ENCODE assay signal across 1 cellular context in the genomic region with DNA sequence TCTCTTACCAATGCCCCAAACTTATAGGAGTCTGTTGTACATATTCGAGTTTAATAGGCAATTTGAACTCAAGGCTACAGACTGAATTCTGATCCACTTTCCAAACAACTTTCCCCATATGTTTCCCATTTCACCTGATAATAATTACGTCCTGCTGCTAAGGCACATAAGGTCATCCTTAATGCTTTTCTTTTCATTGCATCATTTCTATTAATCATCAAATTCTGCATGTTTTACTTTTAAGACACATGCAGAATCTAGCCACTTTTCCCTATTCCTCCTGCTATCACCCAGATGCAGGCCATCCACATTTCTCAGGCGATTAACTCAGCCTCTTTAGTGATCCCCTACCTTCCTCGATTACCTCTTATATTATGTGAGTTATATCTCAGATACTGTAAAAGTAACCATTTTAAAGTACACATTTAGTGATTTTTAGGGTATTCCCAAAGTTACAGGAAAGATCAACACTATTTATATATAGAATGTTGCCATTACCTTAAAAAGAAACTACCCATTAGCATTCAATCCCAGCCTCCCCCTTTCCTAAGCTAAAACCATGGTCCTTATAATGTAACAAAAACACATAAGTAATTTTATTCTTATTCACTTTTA.
TF ChIP-seq lines count a peak whose summit lies in the region.

No MANE protein-coding gene starts in this region.

TF ChIP-seq in K562, 482 proteins besides CTCF, POLR2A, EP300 and RAD21 (continues in another document):
- TF ChIP-seq PTTG1 (tag; IDR thresholded peaks at IDR 0.05; ENCODE audit: low read depth) = 0 out of 2 replicates have a peak, but pooled peaks have one; percentile 39
- TF ChIP-seq, protein P1, sequence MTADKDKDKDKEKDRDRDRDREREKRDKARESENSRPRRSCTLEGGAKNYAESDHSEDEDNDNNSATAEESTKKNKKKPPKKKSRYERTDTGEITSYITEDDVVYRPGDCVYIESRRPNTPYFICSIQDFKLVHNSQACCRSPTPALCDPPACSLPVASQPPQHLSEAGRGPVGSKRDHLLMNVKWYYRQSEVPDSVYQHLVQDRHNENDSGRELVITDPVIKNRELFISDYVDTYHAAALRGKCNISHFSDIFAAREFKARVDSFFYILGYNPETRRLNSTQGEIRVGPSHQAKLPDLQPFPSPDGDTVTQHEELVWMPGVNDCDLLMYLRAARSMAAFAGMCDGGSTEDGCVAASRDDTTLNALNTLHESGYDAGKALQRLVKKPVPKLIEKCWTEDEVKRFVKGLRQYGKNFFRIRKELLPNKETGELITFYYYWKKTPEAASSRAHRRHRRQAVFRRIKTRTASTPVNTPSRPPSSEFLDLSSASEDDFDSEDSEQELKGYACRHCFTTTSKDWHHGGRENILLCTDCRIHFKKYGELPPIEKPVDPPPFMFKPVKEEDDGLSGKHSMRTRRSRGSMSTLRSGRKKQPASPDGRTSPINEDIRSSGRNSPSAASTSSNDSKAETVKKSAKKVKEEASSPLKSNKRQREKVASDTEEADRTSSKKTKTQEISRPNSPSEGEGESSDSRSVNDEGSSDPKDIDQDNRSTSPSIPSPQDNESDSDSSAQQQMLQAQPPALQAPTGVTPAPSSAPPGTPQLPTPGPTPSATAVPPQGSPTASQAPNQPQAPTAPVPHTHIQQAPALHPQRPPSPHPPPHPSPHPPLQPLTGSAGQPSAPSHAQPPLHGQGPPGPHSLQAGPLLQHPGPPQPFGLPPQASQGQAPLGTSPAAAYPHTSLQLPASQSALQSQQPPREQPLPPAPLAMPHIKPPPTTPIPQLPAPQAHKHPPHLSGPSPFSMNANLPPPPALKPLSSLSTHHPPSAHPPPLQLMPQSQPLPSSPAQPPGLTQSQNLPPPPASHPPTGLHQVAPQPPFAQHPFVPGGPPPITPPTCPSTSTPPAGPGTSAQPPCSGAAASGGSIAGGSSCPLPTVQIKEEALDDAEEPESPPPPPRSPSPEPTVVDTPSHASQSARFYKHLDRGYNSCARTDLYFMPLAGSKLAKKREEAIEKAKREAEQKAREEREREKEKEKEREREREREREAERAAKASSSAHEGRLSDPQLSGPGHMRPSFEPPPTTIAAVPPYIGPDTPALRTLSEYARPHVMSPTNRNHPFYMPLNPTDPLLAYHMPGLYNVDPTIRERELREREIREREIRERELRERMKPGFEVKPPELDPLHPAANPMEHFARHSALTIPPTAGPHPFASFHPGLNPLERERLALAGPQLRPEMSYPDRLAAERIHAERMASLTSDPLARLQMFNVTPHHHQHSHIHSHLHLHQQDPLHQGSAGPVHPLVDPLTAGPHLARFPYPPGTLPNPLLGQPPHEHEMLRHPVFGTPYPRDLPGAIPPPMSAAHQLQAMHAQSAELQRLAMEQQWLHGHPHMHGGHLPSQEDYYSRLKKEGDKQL (CRISPR knock-in tag; IDR thresholded peaks at IDR 0.05; ENCODE audit: borderline replicate concordance) = no peak
- peak; percentile 69; the same call in 1 of the 2 replicates for TF ChIP-seq JUN (IDR thresholded peaks at IDR 0.05; ENCODE audit: borderline replicate concordance, low read depth, low read length)
- TF ChIP-seq JUN (CRISPR knock-in tag; IDR thresholded peaks at IDR 0.05; ENCODE audit: borderline replicate concordance) = no peak
- no peak for TF ChIP-seq MXI1 (IDR thresholded peaks at IDR 0.05; ENCODE audit: low read depth, low read length)
- TF ChIP-seq HNRNPH1 (optimal IDR thresholded peaks at IDR 0.05; ENCODE audit: low read depth, low read length) = no peak
- TF ChIP-seq, protein P2, sequence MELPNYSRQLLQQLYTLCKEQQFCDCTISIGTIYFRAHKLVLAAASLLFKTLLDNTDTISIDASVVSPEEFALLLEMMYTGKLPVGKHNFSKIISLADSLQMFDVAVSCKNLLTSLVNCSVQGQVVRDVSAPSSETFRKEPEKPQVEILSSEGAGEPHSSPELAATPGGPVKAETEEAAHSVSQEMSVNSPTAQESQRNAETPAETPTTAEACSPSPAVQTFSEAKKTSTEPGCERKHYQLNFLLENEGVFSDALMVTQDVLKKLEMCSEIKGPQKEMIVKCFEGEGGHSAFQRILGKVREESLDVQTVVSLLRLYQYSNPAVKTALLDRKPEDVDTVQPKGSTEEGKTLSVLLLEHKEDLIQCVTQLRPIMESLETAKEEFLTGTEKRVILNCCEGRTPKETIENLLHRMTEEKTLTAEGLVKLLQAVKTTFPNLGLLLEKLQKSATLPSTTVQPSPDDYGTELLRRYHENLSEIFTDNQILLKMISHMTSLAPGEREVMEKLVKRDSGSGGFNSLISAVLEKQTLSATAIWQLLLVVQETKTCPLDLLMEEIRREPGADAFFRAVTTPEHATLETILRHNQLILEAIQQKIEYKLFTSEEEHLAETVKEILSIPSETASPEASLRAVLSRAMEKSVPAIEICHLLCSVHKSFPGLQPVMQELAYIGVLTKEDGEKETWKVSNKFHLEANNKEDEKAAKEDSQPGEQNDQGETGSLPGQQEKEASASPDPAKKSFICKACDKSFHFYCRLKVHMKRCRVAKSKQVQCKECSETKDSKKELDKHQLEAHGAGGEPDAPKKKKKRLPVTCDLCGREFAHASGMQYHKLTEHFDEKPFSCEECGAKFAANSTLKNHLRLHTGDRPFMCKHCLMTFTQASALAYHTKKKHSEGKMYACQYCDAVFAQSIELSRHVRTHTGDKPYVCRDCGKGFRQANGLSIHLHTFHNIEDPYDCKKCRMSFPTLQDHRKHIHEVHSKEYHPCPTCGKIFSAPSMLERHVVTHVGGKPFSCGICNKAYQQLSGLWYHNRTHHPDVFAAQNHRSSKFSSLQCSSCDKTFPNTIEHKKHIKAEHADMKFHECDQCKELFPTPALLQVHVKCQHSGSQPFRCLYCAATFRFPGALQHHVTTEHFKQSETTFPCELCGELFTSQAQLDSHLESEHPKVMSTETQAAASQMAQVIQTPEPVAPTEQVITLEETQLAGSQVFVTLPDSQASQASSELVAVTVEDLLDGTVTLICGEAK (IDR thresholded peaks at IDR 0.05) = no peak
- TF ChIP-seq, protein P2 (CRISPR knock-in tag; IDR thresholded peaks at IDR 0.05) = no peak
- TF ChIP-seq ZNF3 (CRISPR knock-in tag; IDR thresholded peaks at IDR 0.05) = 0 out of 2 replicates have a peak, but pooled peaks have one; percentile 17
- no peak for TF ChIP-seq FOXP1 (CRISPR knock-in tag; IDR thresholded peaks at IDR 0.05)
- TF ChIP-seq DMBX1 (CRISPR knock-in tag; IDR thresholded peaks at IDR 0.05; ENCODE audit: borderline replicate concordance) = no peak
- TF ChIP-seq, protein P3, sequence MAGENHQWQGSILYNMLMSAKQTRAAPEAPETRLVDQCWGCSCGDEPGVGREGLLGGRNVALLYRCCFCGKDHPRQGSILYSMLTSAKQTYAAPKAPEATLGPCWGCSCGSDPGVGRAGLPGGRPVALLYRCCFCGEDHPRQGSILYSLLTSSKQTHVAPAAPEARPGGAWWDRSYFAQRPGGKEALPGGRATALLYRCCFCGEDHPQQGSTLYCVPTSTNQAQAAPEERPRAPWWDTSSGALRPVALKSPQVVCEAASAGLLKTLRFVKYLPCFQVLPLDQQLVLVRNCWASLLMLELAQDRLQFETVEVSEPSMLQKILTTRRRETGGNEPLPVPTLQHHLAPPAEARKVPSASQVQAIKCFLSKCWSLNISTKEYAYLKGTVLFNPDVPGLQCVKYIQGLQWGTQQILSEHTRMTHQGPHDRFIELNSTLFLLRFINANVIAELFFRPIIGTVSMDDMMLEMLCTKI (IDR thresholded peaks at IDR 0.05; ENCODE audit: partially characterized antibody) = no peak
- no peak for TF ChIP-seq TEAD4 (IDR thresholded peaks at IDR 0.05; ENCODE audit: low read length)
- TF ChIP-seq TEAD4 (CRISPR knock-in tag; IDR thresholded peaks at IDR 0.05; ENCODE audit: borderline replicate concordance) = no peak
- no peak for TF ChIP-seq MTA3 (IDR thresholded peaks at IDR 0.05; ENCODE audit: borderline replicate concordance)
- no peak for TF ChIP-seq ERF (CRISPR knock-in tag; IDR thresholded peaks at IDR 0.05)
- no peak for TF ChIP-seq LARP7 (IDR thresholded peaks at IDR 0.05)
- no peak for TF ChIP-seq CBFA2T3 (IDR thresholded peaks at IDR 0.05)
- TF ChIP-seq, protein P4, sequence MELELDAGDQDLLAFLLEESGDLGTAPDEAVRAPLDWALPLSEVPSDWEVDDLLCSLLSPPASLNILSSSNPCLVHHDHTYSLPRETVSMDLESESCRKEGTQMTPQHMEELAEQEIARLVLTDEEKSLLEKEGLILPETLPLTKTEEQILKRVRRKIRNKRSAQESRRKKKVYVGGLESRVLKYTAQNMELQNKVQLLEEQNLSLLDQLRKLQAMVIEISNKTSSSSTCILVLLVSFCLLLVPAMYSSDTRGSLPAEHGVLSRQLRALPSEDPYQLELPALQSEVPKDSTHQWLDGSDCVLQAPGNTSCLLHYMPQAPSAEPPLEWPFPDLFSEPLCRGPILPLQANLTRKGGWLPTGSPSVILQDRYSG (tag; conservative IDR thresholded peaks at IDR 0.05; ENCODE audit: low read depth) = no peak
- TF ChIP-seq RBM34 (IDR thresholded peaks at IDR 0.05; ENCODE audit: borderline replicate concordance, insufficient read depth, low read length) = no peak
- TF ChIP-seq, protein P5, sequence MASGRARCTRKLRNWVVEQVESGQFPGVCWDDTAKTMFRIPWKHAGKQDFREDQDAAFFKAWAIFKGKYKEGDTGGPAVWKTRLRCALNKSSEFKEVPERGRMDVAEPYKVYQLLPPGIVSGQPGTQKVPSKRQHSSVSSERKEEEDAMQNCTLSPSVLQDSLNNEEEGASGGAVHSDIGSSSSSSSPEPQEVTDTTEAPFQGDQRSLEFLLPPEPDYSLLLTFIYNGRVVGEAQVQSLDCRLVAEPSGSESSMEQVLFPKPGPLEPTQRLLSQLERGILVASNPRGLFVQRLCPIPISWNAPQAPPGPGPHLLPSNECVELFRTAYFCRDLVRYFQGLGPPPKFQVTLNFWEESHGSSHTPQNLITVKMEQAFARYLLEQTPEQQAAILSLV (tag; IDR thresholded peaks at IDR 0.05) = peak; percentile 78; the same call in 1 of the 2 replicates
- TF ChIP-seq MEF2D (tag; conservative IDR thresholded peaks at IDR 0.05; ENCODE audit: low read depth) = no peak
- no peak for TF ChIP-seq ZNF561 (CRISPR knock-in tag; conservative IDR thresholded peaks at IDR 0.05)
- peak in 1 of 2 experiments; percentile 80; a peak in 3 of 4 replicates for TF ChIP-seq TRIM24 (IDR thresholded peaks at IDR 0.05)
- no peak for TF ChIP-seq FOXK2 (conservative IDR thresholded peaks at IDR 0.05 in 1 of 2, IDR thresholded peaks at IDR 0.05 in 1 of 2; ENCODE audit: low read depth in 2 of 2)
- TF ChIP-seq POLR3G (IDR thresholded peaks at IDR 0.05; ENCODE audit: extremely low read depth, insufficient read length, insufficient replicate concordance) = no peak
- TF ChIP-seq, protein P6, sequence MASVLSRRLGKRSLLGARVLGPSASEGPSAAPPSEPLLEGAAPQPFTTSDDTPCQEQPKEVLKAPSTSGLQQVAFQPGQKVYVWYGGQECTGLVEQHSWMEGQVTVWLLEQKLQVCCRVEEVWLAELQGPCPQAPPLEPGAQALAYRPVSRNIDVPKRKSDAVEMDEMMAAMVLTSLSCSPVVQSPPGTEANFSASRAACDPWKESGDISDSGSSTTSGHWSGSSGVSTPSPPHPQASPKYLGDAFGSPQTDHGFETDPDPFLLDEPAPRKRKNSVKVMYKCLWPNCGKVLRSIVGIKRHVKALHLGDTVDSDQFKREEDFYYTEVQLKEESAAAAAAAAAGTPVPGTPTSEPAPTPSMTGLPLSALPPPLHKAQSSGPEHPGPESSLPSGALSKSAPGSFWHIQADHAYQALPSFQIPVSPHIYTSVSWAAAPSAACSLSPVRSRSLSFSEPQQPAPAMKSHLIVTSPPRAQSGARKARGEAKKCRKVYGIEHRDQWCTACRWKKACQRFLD (CRISPR knock-in tag; IDR thresholded peaks at IDR 0.05) = no peak
- TF ChIP-seq ZNF444 (CRISPR knock-in tag; IDR thresholded peaks at IDR 0.05) = no peak
- no peak for TF ChIP-seq SREBF1 (IDR thresholded peaks at IDR 0.05; ENCODE audit: borderline replicate concordance, low read depth, low read length)
- TF ChIP-seq HOXB6 (CRISPR knock-in tag; IDR thresholded peaks at IDR 0.05; ENCODE audit: borderline replicate concordance) = 0 out of 2 replicates have a peak, but pooled peaks have one; percentile 58
- TF ChIP-seq, protein P7, sequence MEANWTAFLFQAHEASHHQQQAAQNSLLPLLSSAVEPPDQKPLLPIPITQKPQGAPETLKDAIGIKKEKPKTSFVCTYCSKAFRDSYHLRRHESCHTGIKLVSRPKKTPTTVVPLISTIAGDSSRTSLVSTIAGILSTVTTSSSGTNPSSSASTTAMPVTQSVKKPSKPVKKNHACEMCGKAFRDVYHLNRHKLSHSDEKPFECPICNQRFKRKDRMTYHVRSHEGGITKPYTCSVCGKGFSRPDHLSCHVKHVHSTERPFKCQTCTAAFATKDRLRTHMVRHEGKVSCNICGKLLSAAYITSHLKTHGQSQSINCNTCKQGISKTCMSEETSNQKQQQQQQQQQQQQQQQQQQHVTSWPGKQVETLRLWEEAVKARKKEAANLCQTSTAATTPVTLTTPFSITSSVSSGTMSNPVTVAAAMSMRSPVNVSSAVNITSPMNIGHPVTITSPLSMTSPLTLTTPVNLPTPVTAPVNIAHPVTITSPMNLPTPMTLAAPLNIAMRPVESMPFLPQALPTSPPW (CRISPR knock-in tag; IDR thresholded peaks at IDR 0.05) = no peak
